ENCODE assay signal across 1 cellular context in the genomic region with DNA sequence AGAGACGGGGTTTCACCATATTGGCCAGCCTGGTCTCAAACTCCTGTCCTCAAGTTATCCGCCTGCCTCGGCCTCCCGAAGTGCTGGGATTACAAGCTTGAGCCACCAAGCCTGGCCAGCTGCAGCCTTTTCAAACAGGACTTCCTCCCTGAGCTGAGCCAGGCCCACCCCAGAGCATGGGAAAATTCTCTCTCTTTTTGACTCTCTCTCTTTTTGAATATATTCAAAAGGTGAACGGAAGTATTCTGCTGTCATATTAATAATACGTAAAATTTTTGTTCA.
TF ChIP-seq lines count a peak whose summit lies in the region.

No MANE protein-coding gene starts in this region.

TF ChIP-seq in SK-N-SH treated with all-trans-retinoic acid at 6 μM for 48 hours, 23 proteins besides CTCF, POLR2A, EP300 and RAD21 (continued from another document):
- TF ChIP-seq ZNF565 (CRISPR knock-in tag; conservative IDR thresholded peaks at IDR 0.05; ENCODE audit: low read depth) (no peak), RARB (CRISPR knock-in tag; IDR thresholded peaks at IDR 0.05) (no peak)
